ENCODE assay signal across 29 cellular contexts in the genomic region with DNA sequence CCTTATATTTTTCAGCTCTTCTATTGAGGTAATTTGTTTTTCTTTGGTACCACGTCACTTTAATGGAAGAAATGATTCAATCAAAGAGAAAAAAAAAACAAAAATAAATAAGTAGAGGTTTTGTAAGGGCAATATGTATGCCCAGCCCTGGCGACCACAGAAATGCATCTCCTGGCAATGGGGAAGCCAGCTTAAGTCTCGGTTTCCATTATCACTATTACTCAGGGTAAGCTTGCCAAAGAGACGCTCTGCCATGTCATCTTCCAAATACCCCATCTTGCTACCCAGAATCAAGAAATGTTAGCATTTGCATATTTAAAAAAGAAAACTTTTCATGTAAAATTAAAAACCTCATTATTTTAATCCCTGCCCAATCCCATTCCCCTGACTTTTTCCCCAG.
"Had no signal": no experiment of that assay in that cellular context is flagged by ENCODE, and none has a peak within 500 bp of the region (broad histone marks: within the 10 kb centered on the region; RNA-seq: fewer than 3 reads in every experiment).

No MANE protein-coding gene starts in this region.

- H3K27ac ChIP-seq: brain microvascular endothelial cell, coronary artery, dorsolateral prefrontal cortex, heart left ventricle, WERI-Rb-1 had no signal

- FAIRE-seq: astrocyte, bronchial epithelial cell, frontal cortex had no signal

- H3K4me1 ChIP-seq: heart left ventricle had no signal

- H3K4me3 ChIP-seq: coronary artery, dorsolateral prefrontal cortex, heart left ventricle had no signal

- ATAC-seq: activated CD4-positive, CD25-positive, alpha-beta regulatory T cell treated with anti-CD3 and anti-CD28 coated beads, Interleukin-2, amount 50 U/mL, for 24 hours; activated CD8-positive, alpha-beta T cell treated with anti-CD3 and anti-CD28 coated beads for 36 hours; activated T-cell treated with anti-CD3 and anti-CD28 coated beads, Interleukin-2, amount 50 U/mL, for 4 hours; activated T-helper 17 cell treated with anti-CD3 and anti-CD28 coated beads, Interleukin-2, amount 50 U/mL, for 72 hours; esophagus mucosa; heart left ventricle had no signal

- H3K36me3 ChIP-seq: brain microvascular endothelial cell, heart left ventricle, WERI-Rb-1 had no signal

- H3K9me3 ChIP-seq: heart left ventricle had no signal

- DNase-seq: activated B cell treated with CpG ODN at 0.5 μM for 24 hours; activated CD4-positive, alpha-beta T cell treated with anti-CD3 and anti-CD28 coated beads for 48 hours; activated CD4-positive, alpha-beta T cell treated with anti-CD3 and anti-CD28 coated beads, Interleukin-2, amount 50 U/mL, for 1 hour; activated CD4-positive, alpha-beta T cell treated with anti-CD3 and anti-CD28 coated beads, Interleukin-2, amount 50 U/mL, for 48 hours; activated CD8-positive, alpha-beta memory T cell treated with anti-CD3 and anti-CD28 coated beads for 24 hours; activated CD8-positive, alpha-beta T cell treated with anti-CD3 and anti-CD28 coated beads for 36 hours; activated effector memory CD4-positive, alpha-beta T cell treated with Interleukin-2 at 50 U/mL for 16 hours; activated gamma-delta T cell treated with Interleukin-2 at 50 U/mL for 16 hours; activated naive CD4-positive, alpha-beta T cell treated with anti-CD3 and anti-CD28 coated beads, Interleukin-2, amount 50 U/mL, for 16 hours; activated naive CD4-positive, alpha-beta T cell treated with Interleukin-2 at 50 U/mL for 16 hours; activated T-cell treated with anti-CD3 and anti-CD28 coated beads, Interleukin-2, amount 50 U/mL, for 4 hours; amniotic stem cell; anterior cingulate cortex; brain microvascular endothelial cell; dorsolateral prefrontal cortex; effector memory CD4-positive, alpha-beta T cell; endodermal cell; foreskin fibroblast; glutamatergic neuron; heart left ventricle; T1000; WERI-Rb-1 had no signal

- H3K27me3 ChIP-seq: brain microvascular endothelial cell had no signal
